Comparison of ENCODE assay signal across 16 cellular contexts in the genomic region with DNA sequence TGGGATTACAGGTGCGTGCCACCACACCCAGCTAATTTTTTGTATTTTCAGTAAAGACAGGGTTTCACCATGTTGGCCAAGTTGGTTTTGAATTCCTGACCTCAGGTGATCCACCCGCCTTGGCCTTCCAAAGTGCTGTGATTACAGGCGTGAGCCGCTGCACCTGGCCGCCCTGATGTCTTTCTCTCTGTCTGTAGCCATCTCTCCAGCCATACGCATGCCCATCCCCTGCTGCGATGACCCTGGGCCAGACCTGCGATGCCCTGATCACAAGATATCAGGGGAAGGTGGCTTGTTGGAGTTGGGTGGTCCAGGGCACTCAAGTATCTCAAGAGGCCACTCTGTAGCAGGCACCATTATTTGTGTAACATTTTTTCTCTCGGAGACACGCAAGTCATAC.
"Had no signal": no experiment of that assay in that cellular context is flagged by ENCODE, and none has a peak within 500 bp of the region (broad histone marks: within the 10 kb centered on the region; RNA-seq: fewer than 3 reads in every experiment).

No MANE protein-coding gene starts in this region.

- H3K27me3 ChIP-seq: esophagus muscularis mucosa, gastrocnemius medialis, heart right ventricle, upper lobe of left lung, uterus had no signal

- DNase-seq: effector memory CD4-positive, alpha-beta T cell; gastrocnemius medialis; heart right ventricle; hypothalamus; kidney glomerular epithelial cell; naive thymus-derived CD4-positive, alpha-beta T cell; nephron progenitor cell; right cardiac atrium; stimulated activated CD4-positive, alpha-beta T cell treated with anti-CD3 and anti-CD28 coated beads, Interleukin-2, amount 100 ng/mL, for 48 hours; stimulated activated naive CD4-positive, alpha-beta T cell treated with Interleukin-2 at 50 U/mL for 16 hours; upper lobe of left lung; uterus had no signal

- ATAC-seq: gastrocnemius medialis; heart right ventricle; naive thymus-derived CD4-positive, alpha-beta T cell; right cardiac atrium had no signal

- H3K36me3 ChIP-seq: esophagus muscularis mucosa, gastrocnemius medialis, heart right ventricle, upper lobe of left lung, uterus had no signal

- H3K4me2 ChIP-seq: smooth muscle cell had no signal

- FAIRE-seq: endometrium, islet of Langerhans had no signal

- H3K27ac ChIP-seq: esophagus muscularis mucosa, gastrocnemius medialis, heart right ventricle, upper lobe of left lung, uterus had no signal

- H3K4me3 ChIP-seq: esophagus muscularis mucosa, gastrocnemius medialis, heart right ventricle, smooth muscle cell, upper lobe of left lung, uterus had no signal

- H3K4me1 ChIP-seq: esophagus muscularis mucosa, gastrocnemius medialis, upper lobe of left lung, uterus had no signal

- H3K9me3 ChIP-seq: esophagus muscularis mucosa, gastrocnemius medialis, heart right ventricle, upper lobe of left lung, uterus had no signal
